ENCODE assay signal across 8 cellular contexts in genomic region chr6:43773050-43773956, GRCh38. TPM values are rescaled to one million over a fixed set of nuclear protein-coding genes. Genes with fewer than 3 reads are reported as not detected.
DNase-seq lines count a peak whose midpoint lies in the region; TF ChIP-seq lines count a peak whose summit lies in the region.

No MANE protein-coding gene starts in this region.

- H3K4me3 Mint-ChIP-seq in dendritic cell treated with granulocyte-macrophage colony-stimulating factor and Interleukin-4, amounts not matched to agents 40 ng/mL and 50 ng/mL, for 4 days, result peak overlapping the region; percentile 84

- H3K4me3 ChIP-seq in AG04449 (ENCODE audit: low read depth, low read length) (peak overlapping the region; percentile 98), GM12875 (ENCODE audit: low read depth, low read length) (no peak overlapping the region), WERI-Rb-1 (ENCODE audit: low read depth, low read length) (peak overlapping the region; percentile 83)

- H3K36me3 ChIP-seq in WERI-Rb-1, result peaks cover 10% of the 10 kb centered on the region

- DNase-seq in AG04449 (ENCODE audit: low read depth, low spot score) (no peak), NCI-H1105 (lab: John Stamatoyannopoulos, UW) (peak; percentile 21), WERI-Rb-1 (peak; percentile 82), lung microvascular endothelial cell (ENCODE audit: low read depth in 2 of 2) (peak; percentile 40 to 48), NCI-H2227 (lab: John Stamatoyannopoulos, UW; ENCODE audit: unreplicated experiment) (no peak)
- peak in 4 of 6 experiments; percentile 6 to 19 (median 9) for DNase-seq in stimulated activated naive CD4-positive, alpha-beta T cell (lab: John Stamatoyannopoulos, UW)

- H3K36me3 Mint-ChIP-seq in dendritic cell treated with granulocyte-macrophage colony-stimulating factor and Interleukin-4, amounts not matched to agents 40 ng/mL and 50 ng/mL, for 4 days (ENCODE audit: low read depth), result peaks cover 59% of the 10 kb centered on the region

- intact Hi-C loops in dendritic cell treated with granulocyte-macrophage colony-stimulating factor and Interleukin-4, amounts not matched to agents 40 ng/mL and 50 ng/mL, for 4 days (cut with micrococcal nuclease), result loop anchor here (5.0 kb wide), 2 partner anchors 64 to 284 kb away; no protein-coding TSS in a partner anchor

- peaks cover 11% of the 10 kb centered on the region for H3K27me3 Mint-ChIP-seq in dendritic cell treated with granulocyte-macrophage colony-stimulating factor and Interleukin-4, amounts not matched to agents 40 ng/mL and 50 ng/mL, for 4 days

- peaks cover 65% of the 10 kb centered on the region for H3K4me1 Mint-ChIP-seq in dendritic cell treated with granulocyte-macrophage colony-stimulating factor and Interleukin-4, amounts not matched to agents 40 ng/mL and 50 ng/mL, for 4 days (ENCODE audit: low read depth)

- no peaks in the 10 kb centered on the region for H3K9me3 Mint-ChIP-seq in dendritic cell treated with granulocyte-macrophage colony-stimulating factor and Interleukin-4, amounts not matched to agents 40 ng/mL and 50 ng/mL, for 4 days

- H3K27me3 ChIP-seq in WERI-Rb-1 (ENCODE audit: insufficient read depth, low read depth, severe bottlenecking), result no peaks in the 10 kb centered on the region

- no peaks in the 10 kb centered on the region for H3K9me3 ChIP-seq in WERI-Rb-1 (ENCODE audit: severe bottlenecking)

- POLR2A ChIA-PET in AG04449 (lab: Yijun Ruan, JAX), result interaction anchor here (0.6 to 2.5 kb wide), 7 partner anchors 8 to 306 kb away, joined by 3 to 12 read pairs (median 4); no protein-coding TSS in a partner anchor

- TF ChIP-seq CTCF in AG04449 (IDR thresholded peaks at IDR 0.05; ENCODE audit: insufficient read depth, low read length, missing control alignments) (peak; percentile 88), GM12875 (IDR thresholded peaks at IDR 0.05; ENCODE audit: borderline replicate concordance, insufficient read depth, low read depth, low read length) (peak; percentile 89), WERI-Rb-1 (IDR thresholded peaks at IDR 0.05; ENCODE audit: low read depth, low read length) (peak; percentile 97)

- CTCF ChIA-PET in AG04449 (lab: Yijun Ruan, JAX), result interaction anchor here (0.7 to 7.1 kb wide), 32 partner anchors 10 to 309 kb away, joined by 3 to 77 read pairs (median 6); no protein-coding TSS in a partner anchor

- H3K27ac Mint-ChIP-seq in dendritic cell treated with granulocyte-macrophage colony-stimulating factor and Interleukin-4, amounts not matched to agents 40 ng/mL and 50 ng/mL, for 4 days, result peak overlapping the region; percentile 90

- H3K27ac ChIP-seq in WERI-Rb-1, result no peak overlapping the region

RNA-seq across cellular contexts. Expression of gene VEGFA, which starts 3.3 kb away (rescaled TPM):
- 4.4 and 12.1 TPM in 2 replicates for total RNA-seq in lung microvascular endothelial cell

Comparison
In these comparisons a context has a peak if more than half of its experiments do, and no peak if none do; other contexts are left out.
1. DNase-seq: peak in NCI-H1105 (single experiment), WERI-Rb-1 (single experiment), lung microvascular endothelial cell (2 of 2) and stimulated activated naive CD4-positive, alpha-beta T cell (4 of 6); none in AG04449 (single experiment) and NCI-H2227 (single experiment).
2. Peak in every context shown above with its lines, with median percentiles within 50 percentile points of each other: CTCF ChIP-seq.